Comparison of ENCODE assay signal across 18 cellular contexts in genomic region chr2:197265931-197266330, GRCh38. TPM values are rescaled to one million over a fixed set of nuclear protein-coding genes. Genes with fewer than 3 reads are reported as not detected.
DNase-seq lines count a peak whose midpoint lies in the region; ATAC-seq and TF ChIP-seq lines count a peak whose summit lies in the region.
"Had no signal": no experiment of that assay in that cellular context is flagged by ENCODE, and none has a peak within 500 bp of the region (broad histone marks: within the 10 kb centered on the region; RNA-seq: fewer than 3 reads in every experiment).

No MANE protein-coding gene starts in this region.

- H3K36me3 ChIP-seq in brain microvascular endothelial cell (replicated peaks), result no peaks in the 10 kb centered on the region
- H3K36me3 ChIP-seq: adrenal gland, pancreas, uterus had no signal

- CTCF ChIA-PET in activated naive CD4-positive, alpha-beta T cell treated with anti-CD3 and anti-CD28 coated beads for 36 hours (lab: Charles Lee), result interaction anchor here (0.7 to 3.0 kb wide), 6 partner anchors 10 to 108 kb away, joined by 3 to 17 read pairs (median 4); no protein-coding TSS in a partner anchor
- CTCF ChIA-PET in activated CD4-positive, alpha-beta memory T cell treated with anti-CD3 and anti-CD28 coated beads, Interleukin-2, amount 10 ng/mL, durations not matched to agents 7 days and 5 days (lab: Charles Lee), result interaction anchor here (0.7 to 1.3 kb wide), 4 partner anchors 25 to 71 kb away, joined by 3 to 4 read pairs (median 3); no protein-coding TSS in a partner anchor

- H3K27ac Mint-ChIP-seq in activated naive CD4-positive, alpha-beta T cell treated with anti-CD3 and anti-CD28 coated beads for 36 hours, result peak overlapping the region; percentile 90
- peak overlapping the region; percentile 67 for H3K27ac Mint-ChIP-seq in activated CD4-positive, alpha-beta memory T cell treated with anti-CD3 and anti-CD28 coated beads, Interleukin-2, amount 10 ng/mL, durations not matched to agents 7 days and 5 days
- H3K27ac Mint-ChIP-seq: H9 had no signal

- peaks cover 18% of the 10 kb centered on the region for H3K36me3 Mint-ChIP-seq in activated naive CD4-positive, alpha-beta T cell treated with anti-CD3 and anti-CD28 coated beads for 36 hours (ENCODE audit: low read depth)
- H3K36me3 Mint-ChIP-seq in activated CD4-positive, alpha-beta memory T cell treated with anti-CD3 and anti-CD28 coated beads, Interleukin-2, amount 10 ng/mL, durations not matched to agents 7 days and 5 days (ENCODE audit: low read depth), result peaks cover 43% of the 10 kb centered on the region

- ATAC-seq in stimulated activated naive CD8-positive, alpha-beta T cell treated with anti-CD3 and anti-CD28 coated beads, Interleukin-15, Interleukin-2, amounts not matched to agents 100 U/mL and 50 U/mL, for 24 hours, result peak; percentile 31
- no peak for ATAC-seq in GM18873 (IDR thresholded peaks at IDR 0.05; ENCODE audit: low FRiP score, unreplicated experiment)
- no peak for ATAC-seq in HG03025 (IDR thresholded peaks at IDR 0.05; ENCODE audit: low FRiP score, unreplicated experiment)
- ATAC-seq: pancreas had no signal

- no peaks in the 10 kb centered on the region for H3K27me3 Mint-ChIP-seq in activated naive CD4-positive, alpha-beta T cell treated with anti-CD3 and anti-CD28 coated beads for 36 hours (ENCODE audit: low read depth)
- no peaks in the 10 kb centered on the region for H3K27me3 Mint-ChIP-seq in activated CD4-positive, alpha-beta memory T cell treated with anti-CD3 and anti-CD28 coated beads, Interleukin-2, amount 10 ng/mL, durations not matched to agents 7 days and 5 days

- no peaks in the 10 kb centered on the region for H3K9me3 Mint-ChIP-seq in activated naive CD4-positive, alpha-beta T cell treated with anti-CD3 and anti-CD28 coated beads for 36 hours
- H3K9me3 Mint-ChIP-seq in activated CD4-positive, alpha-beta memory T cell treated with anti-CD3 and anti-CD28 coated beads, Interleukin-2, amount 10 ng/mL, durations not matched to agents 7 days and 5 days, result no peaks in the 10 kb centered on the region
- H3K9me3 Mint-ChIP-seq: H9 had no signal

- H3K4me3 ChIP-seq in epithelial cell of esophagus (ENCODE audit: low read length) (no peak overlapping the region), brain microvascular endothelial cell (ENCODE audit: low read depth, low read length) (no peak overlapping the region)
- H3K4me3 ChIP-seq: adrenal gland, pancreas, uterus had no signal

- H3K27ac ChIP-seq in brain microvascular endothelial cell, result no peak overlapping the region
- H3K27ac ChIP-seq: adrenal gland, pancreas, uterus had no signal

- H3K4me3 Mint-ChIP-seq in activated naive CD4-positive, alpha-beta T cell treated with anti-CD3 and anti-CD28 coated beads for 36 hours, result peak overlapping the region; percentile 23
- no peak overlapping the region for H3K4me3 Mint-ChIP-seq in activated CD4-positive, alpha-beta memory T cell treated with anti-CD3 and anti-CD28 coated beads, Interleukin-2, amount 10 ng/mL, durations not matched to agents 7 days and 5 days
- H3K4me3 Mint-ChIP-seq: H9 had no signal

- TF ChIP-seq CTCF in epithelial cell of esophagus (IDR thresholded peaks at IDR 0.05; ENCODE audit: insufficient read depth, low read depth, low read length, missing control alignments) (no peak), brain microvascular endothelial cell (IDR thresholded peaks at IDR 0.05; ENCODE audit: low read depth, low read length, missing control alignments) (no peak)

- intact Hi-C loops in activated naive CD4-positive, alpha-beta T cell treated with anti-CD3 and anti-CD28 coated beads for 36 hours (cut with micrococcal nuclease), result loop anchor here (1.0 to 2.0 kb wide), 4 partner anchors 8 to 43 kb away; no protein-coding TSS in a partner anchor

- no peaks in the 10 kb centered on the region for H3K27me3 ChIP-seq in brain microvascular endothelial cell (replicated peaks)
- H3K27me3 ChIP-seq: adrenal gland, pancreas, uterus had no signal

- DNase-seq in activated naive CD4-positive, alpha-beta T cell treated with anti-CD3 and anti-CD28 coated beads for 36 hours, result no peak
- no peak for DNase-seq in activated naive CD4-positive, alpha-beta T cell treated with anti-CD3 and anti-CD28 coated beads, Interleukin-2, amount 50 U/mL, for 16 hours
- DNase-seq in activated CD4-positive, alpha-beta memory T cell treated with anti-CD3 and anti-CD28 coated beads, Interleukin-2, amount 10 ng/mL, durations not matched to agents 7 days and 5 days, result no peak
- peak; percentile 36 for DNase-seq in epithelial cell of esophagus (ENCODE audit: low read depth)
- no peak for DNase-seq in stimulated activated naive CD8-positive, alpha-beta T cell treated with anti-CD3 and anti-CD28 coated beads, Interleukin-15, Interleukin-2, amounts not matched to agents 100 U/mL and 50 U/mL, for 24 hours
- no peak for DNase-seq in brain microvascular endothelial cell
- DNase-seq: adrenal gland; caudate nucleus; EL; H9; NCI-H1092; NCI-H524; pancreas; stimulated activated CD4-positive, alpha-beta T cell treated with anti-CD3 and anti-CD28 coated beads, Interleukin-2, amount 100 ng/mL, for 24 hours; substantia nigra; uterus had no signal

- H3K4me1 Mint-ChIP-seq in activated naive CD4-positive, alpha-beta T cell treated with anti-CD3 and anti-CD28 coated beads for 36 hours (ENCODE audit: low read depth), result peaks cover 96% of the 10 kb centered on the region
- peaks cover 96% of the 10 kb centered on the region for H3K4me1 Mint-ChIP-seq in activated CD4-positive, alpha-beta memory T cell treated with anti-CD3 and anti-CD28 coated beads, Interleukin-2, amount 10 ng/mL, durations not matched to agents 7 days and 5 days

- in situ Hi-C loops in brain microvascular endothelial cell (cut with HindIII; ENCODE audit: low pct_ligation_motif_present, low sequenced_read_pairs), result no loop called here

- POLR2A ChIA-PET in activated CD4-positive, alpha-beta memory T cell treated with anti-CD3 and anti-CD28 coated beads, Interleukin-2, amount 10 ng/mL, durations not matched to agents 7 days and 5 days (lab: Charles Lee), result interaction anchor here (0.8 to 13.2 kb wide), 7 partner anchors 11 to 67 kb away, joined by 3 to 132 read pairs (median 7); partner anchors contain the start of gene ANKRD44

RNA-seq across cellular contexts. Expression of gene ANKRD44, which starts 44.6 kb away (rescaled TPM):
- 100 to 1,000 TPM in 1 of 2 experiments, 10 to 100 TPM in 1; 87.8 to 101 TPM for total RNA-seq in activated naive CD4-positive, alpha-beta T cell treated with anti-CD3 and anti-CD28 coated beads for 36 hours
- 100 to 1,000 TPM; 214 to 246 TPM for total RNA-seq in activated CD4-positive, alpha-beta memory T cell treated with anti-CD3 and anti-CD28 coated beads, Interleukin-2, amount 10 ng/mL, durations not matched to agents 7 days and 5 days
